ENCODE assay signal across 28 cellular contexts in the genomic region with DNA sequence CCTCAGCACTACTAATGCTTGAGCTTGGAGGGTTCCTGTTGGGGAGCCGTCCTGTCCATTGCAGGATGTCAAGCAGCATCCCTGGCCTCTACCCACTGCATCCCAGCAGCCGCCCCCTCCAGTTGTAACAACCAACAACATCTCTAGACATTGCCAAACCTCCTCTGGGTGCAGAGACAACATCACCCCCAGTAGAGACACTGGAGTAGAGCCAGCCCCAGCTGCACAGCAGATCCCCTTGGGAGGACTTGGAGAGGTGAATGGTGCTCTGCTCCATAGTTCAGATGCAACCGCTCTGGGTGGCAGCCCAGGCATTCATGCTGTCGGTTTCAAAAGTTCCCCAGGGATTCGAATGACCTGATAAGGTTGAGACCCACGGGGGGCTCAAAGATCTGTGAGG.
"Had no signal": no experiment of that assay in that cellular context is flagged by ENCODE, and none has a peak within 500 bp of the region (broad histone marks: within the 10 kb centered on the region; RNA-seq: fewer than 3 reads in every experiment).

No MANE protein-coding gene starts in this region.

- H3K36me3 ChIP-seq: colonic mucosa, esophagus squamous epithelium, heart right ventricle, neutrophil, prostate gland, upper lobe of left lung, vagina had no signal

- H3K4me1 Mint-ChIP-seq: activated CD4-positive, alpha-beta T cell treated with anti-CD3 and anti-CD28 coated beads for 36 hours; activated CD8-positive, alpha-beta memory T cell treated with anti-CD3 and anti-CD28 coated beads, Interleukin-2, amount 10 ng/mL, durations not matched to agents 7 days and 5 days; activated naive CD4-positive, alpha-beta T cell treated with anti-CD3 and anti-CD28 coated beads, Interleukin-2, amount 50 U/mL, for 24 hours; stimulated activated naive CD8-positive, alpha-beta T cell treated with anti-CD3 and anti-CD28 coated beads, Interleukin-15, amount 100 ng/mL, for 72 hours had no signal

- H3K4me3 Mint-ChIP-seq: activated CD4-positive, alpha-beta T cell treated with anti-CD3 and anti-CD28 coated beads for 36 hours; activated CD8-positive, alpha-beta memory T cell treated with anti-CD3 and anti-CD28 coated beads, Interleukin-2, amount 10 ng/mL, durations not matched to agents 7 days and 5 days; activated CD8-positive, alpha-beta T cell treated with anti-CD3 and anti-CD28 coated beads, Interleukin-2, amount 10 ng/mL, durations not matched to agents 7 days and 5 days; activated naive CD4-positive, alpha-beta T cell treated with anti-CD3 and anti-CD28 coated beads, Interleukin-2, amount 50 U/mL, for 24 hours; nephron; stimulated activated naive CD8-positive, alpha-beta T cell treated with anti-CD3 and anti-CD28 coated beads, Interleukin-15, amount 100 ng/mL, for 72 hours had no signal

- H3K27ac ChIP-seq: colonic mucosa, epithelial cell of prostate, esophagus squamous epithelium, heart right ventricle, neutrophil, prostate gland, skin epidermis, upper lobe of left lung, vagina had no signal

- H3K9me3 ChIP-seq: colonic mucosa, esophagus squamous epithelium, heart right ventricle, mucosa of descending colon, neutrophil, prostate gland, upper lobe of left lung, vagina had no signal

- H3K27ac Mint-ChIP-seq: activated CD4-positive, alpha-beta T cell treated with anti-CD3 and anti-CD28 coated beads for 36 hours; activated CD8-positive, alpha-beta memory T cell treated with anti-CD3 and anti-CD28 coated beads, Interleukin-2, amount 10 ng/mL, durations not matched to agents 7 days and 5 days; activated CD8-positive, alpha-beta T cell treated with anti-CD3 and anti-CD28 coated beads, Interleukin-2, amount 10 ng/mL, durations not matched to agents 7 days and 5 days; activated naive CD4-positive, alpha-beta T cell treated with anti-CD3 and anti-CD28 coated beads, Interleukin-2, amount 50 U/mL, for 24 hours; activated T-helper 2 cell treated with anti-CD3 and anti-CD28 coated beads, Interferon-gamma antibody, Interleukin-2, Interleukin-4, amounts not matched to agents 10 μg/mL and 5 μg/mL and 100 μg/mL, durations not matched to agents 14 hours and 24 hours and 36 hours had no signal

- ATAC-seq: activated CD4-positive, alpha-beta T cell treated with anti-CD3 and anti-CD28 coated beads for 36 hours; activated CD8-positive, alpha-beta memory T cell treated with anti-CD3 and anti-CD28 coated beads, Interleukin-2, amount 10 ng/mL, durations not matched to agents 7 days and 5 days; activated CD8-positive, alpha-beta T cell treated with anti-CD3 and anti-CD28 coated beads, Interleukin-2, amount 10 ng/mL, durations not matched to agents 7 days and 5 days; heart right ventricle; left lobe of liver; mucosa of descending colon; sciatic nerve; stimulated activated naive CD8-positive, alpha-beta T cell treated with anti-CD3 and anti-CD28 coated beads, Interleukin-15, amount 100 ng/mL, for 72 hours had no signal

- H3K27me3 Mint-ChIP-seq: activated CD8-positive, alpha-beta memory T cell treated with anti-CD3 and anti-CD28 coated beads, Interleukin-2, amount 10 ng/mL, durations not matched to agents 7 days and 5 days had no signal

- DNase-seq: activated CD4-positive, alpha-beta T cell treated with anti-CD3 and anti-CD28 coated beads for 36 hours; activated CD4-positive, CD25-positive, alpha-beta regulatory T cell; activated CD8-positive, alpha-beta memory T cell treated with anti-CD3 and anti-CD28 coated beads, Interleukin-2, amount 10 ng/mL, durations not matched to agents 7 days and 5 days; activated CD8-positive, alpha-beta T cell treated with anti-CD3 and anti-CD28 coated beads, Interleukin-2, amount 10 ng/mL, durations not matched to agents 7 days and 5 days; activated T-cell treated with anti-CD3 and anti-CD28 coated beads, Interleukin-2, amount 50 U/mL, for 48 hours; colonic mucosa; effector CD8-positive, alpha-beta T cell; esophagus squamous epithelium; foreskin melanocyte; heart right ventricle; mucosa of descending colon; retina; stimulated activated CD4-positive, alpha-beta T cell treated with anti-CD3 and anti-CD28 coated beads, Interleukin-12 subunit alpha, Interleukin-12 subunit beta, amount 100 ng/mL, for 4 hours; stimulated activated CD4-positive, alpha-beta T cell treated with anti-CD3 and anti-CD28 coated beads, Interleukin-4, amount 100 ng/mL, for 1 hour; stimulated activated naive CD8-positive, alpha-beta T cell treated with anti-CD3 and anti-CD28 coated beads, Interleukin-15, amount 100 ng/mL, for 72 hours; substantia nigra; upper lobe of left lung had no signal

- H3K36me3 Mint-ChIP-seq: activated CD8-positive, alpha-beta memory T cell treated with anti-CD3 and anti-CD28 coated beads, Interleukin-2, amount 10 ng/mL, durations not matched to agents 7 days and 5 days; activated naive CD4-positive, alpha-beta T cell treated with anti-CD3 and anti-CD28 coated beads, Interleukin-2, amount 50 U/mL, for 24 hours had no signal

- H3K4me1 ChIP-seq: colonic mucosa, prostate gland, vagina had no signal

- H3K9me3 Mint-ChIP-seq: activated naive CD4-positive, alpha-beta T cell treated with anti-CD3 and anti-CD28 coated beads, Interleukin-2, amount 50 U/mL, for 24 hours; activated T-helper 2 cell treated with anti-CD3 and anti-CD28 coated beads, Interferon-gamma antibody, Interleukin-2, Interleukin-4, amounts not matched to agents 10 μg/mL and 5 μg/mL and 100 μg/mL, durations not matched to agents 14 hours and 24 hours and 36 hours; nephron; stimulated activated naive CD8-positive, alpha-beta T cell treated with anti-CD3 and anti-CD28 coated beads, Interleukin-15, amount 100 ng/mL, for 72 hours had no signal

- H3K27me3 ChIP-seq: colonic mucosa, upper lobe of left lung, vagina had no signal

- H3K4me3 ChIP-seq: colonic mucosa, esophagus squamous epithelium, heart right ventricle, lung, mucosa of descending colon, prostate gland, skin epidermis, upper lobe of left lung, vagina had no signal
